Comparison of ENCODE assay signal across 9 cellular contexts in the genomic region with DNA sequence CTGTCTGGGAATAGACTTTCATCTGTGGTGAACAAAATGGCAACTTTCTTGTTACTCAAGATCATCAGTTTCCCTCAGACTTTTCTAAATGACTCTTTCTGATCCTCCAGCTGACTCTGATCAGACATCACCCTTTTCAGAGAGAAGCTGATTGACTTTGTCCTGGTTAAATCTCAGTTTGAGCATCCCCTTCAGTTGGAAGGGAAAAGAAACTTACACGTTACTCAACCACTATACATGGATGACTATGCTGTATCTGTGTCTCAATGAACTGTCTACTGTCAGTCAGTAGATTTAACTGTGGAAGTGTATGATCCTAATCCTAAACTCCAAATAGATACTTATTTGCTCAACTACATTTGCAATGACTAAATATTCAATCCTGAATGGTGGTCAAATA.
"Had no signal": no experiment of that assay in that cellular context is flagged by ENCODE, and none has a peak within 500 bp of the region (broad histone marks: within the 10 kb centered on the region; RNA-seq: fewer than 3 reads in every experiment).

No MANE protein-coding gene starts in this region.

- H3K4me2 ChIP-seq: KMS-11 had no signal

- H3K27ac Mint-ChIP-seq: IgD-negative memory B cell had no signal

- H3K4me1 Mint-ChIP-seq: IgD-negative memory B cell had no signal

- H3K36me3 Mint-ChIP-seq: IgD-negative memory B cell had no signal

- H3K27ac ChIP-seq: HL-60, KMS-11 had no signal

- ATAC-seq: HepG2, K562 had no signal

- FAIRE-seq: HepG2, HTR-8/SVneo, K562 had no signal

- DNase-seq: IMR-90, KBM-7, KG1 had no signal

- H3K4me3 Mint-ChIP-seq: IgD-negative memory B cell had no signal

- H3K4me3 ChIP-seq: K562 had no signal

- H3K27me3 Mint-ChIP-seq: IgD-negative memory B cell had no signal
